In the genomic region with DNA sequence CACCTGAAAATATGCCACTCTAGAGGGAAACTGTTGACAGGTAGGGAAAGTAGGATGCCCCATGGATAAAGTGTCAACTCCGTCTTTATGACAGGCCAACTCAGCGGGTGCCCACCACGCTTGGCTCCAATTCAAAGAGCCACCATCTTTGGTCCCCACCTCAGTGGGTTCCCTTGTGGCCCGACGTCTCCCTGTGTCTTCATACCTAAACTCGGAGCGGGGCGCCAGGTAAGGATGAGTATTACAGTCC, we compare ENCODE assay signal across 1 cellular context.
TF ChIP-seq lines count a peak whose summit lies in the region.

No MANE protein-coding gene starts in this region.

TF ChIP-seq in endothelial cell of umbilical vein, 7 proteins besides CTCF, POLR2A, EP300 and RAD21:
- no peak for TF ChIP-seq EZH2 (IDR thresholded peaks at IDR 0.05; ENCODE audit: borderline replicate concordance, low read depth, low read length, severe bottlenecking)
- no peak for TF ChIP-seq JUN (IDR thresholded peaks at IDR 0.05; ENCODE audit: borderline replicate concordance, insufficient read depth, insufficient read length, low read depth)
- no peak for TF ChIP-seq MYC (IDR thresholded peaks at IDR 0.05; ENCODE audit: low read depth, low read length)
- TF ChIP-seq POLR2AphosphoS5 (IDR thresholded peaks at IDR 0.05; ENCODE audit: insufficient read depth, low read depth, low read length) = no peak
- TF ChIP-seq, protein P1, sequence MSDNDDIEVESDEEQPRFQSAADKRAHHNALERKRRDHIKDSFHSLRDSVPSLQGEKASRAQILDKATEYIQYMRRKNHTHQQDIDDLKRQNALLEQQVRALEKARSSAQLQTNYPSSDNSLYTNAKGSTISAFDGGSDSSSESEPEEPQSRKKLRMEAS (IDR thresholded peaks at IDR 0.05; ENCODE audit: insufficient read depth, insufficient read length) = no peak
- no peak for TF ChIP-seq FOS (IDR thresholded peaks at IDR 0.05; ENCODE audit: borderline replicate concordance, insufficient read depth, low read length)
- no peak for TF ChIP-seq GATA2 (IDR thresholded peaks at IDR 0.05; ENCODE audit: insufficient read depth, insufficient read length, low read depth, low read length)
